ENCODE assay signal across 8 cellular contexts in the genomic region with DNA sequence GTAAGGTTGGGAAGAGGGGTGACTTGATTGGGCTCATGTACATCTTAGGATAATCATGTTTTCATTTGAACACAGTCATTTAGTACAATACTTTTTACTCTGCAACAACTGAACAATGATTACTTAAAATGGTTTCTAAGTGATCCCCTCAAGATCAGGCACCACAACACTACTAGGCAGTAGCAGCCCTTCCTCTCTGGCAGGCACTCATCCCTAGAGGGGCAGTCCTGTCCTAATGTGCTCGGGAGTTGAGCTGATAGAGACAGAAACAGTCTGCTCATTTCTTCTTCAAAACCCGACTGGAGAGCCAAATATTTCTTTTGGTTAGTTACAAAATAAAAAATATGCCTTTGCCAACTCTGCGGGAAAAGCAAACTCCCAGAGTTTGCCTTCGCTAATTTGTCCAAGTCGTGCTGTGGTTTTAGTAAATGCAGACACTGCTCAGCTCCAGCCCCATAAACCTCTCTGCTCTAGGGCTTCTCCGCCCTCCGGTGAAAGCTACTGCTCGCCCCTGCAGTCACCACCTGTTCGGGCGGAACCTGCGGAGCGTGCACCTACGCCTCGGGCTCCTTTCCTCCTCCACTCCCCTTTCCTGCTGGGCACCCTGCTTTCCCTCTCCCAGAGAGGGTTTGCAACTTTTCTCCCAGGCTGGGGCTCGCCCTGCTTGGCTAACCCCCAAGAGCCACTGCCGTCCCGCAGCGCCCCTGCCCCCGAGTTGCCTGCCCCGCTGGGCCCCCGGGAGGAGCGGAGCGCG. TPM values are rescaled to one million over a fixed set of nuclear protein-coding genes. Genes with fewer than 3 reads are reported as not detected.
DNase-seq lines count a peak whose midpoint lies in the region; ATAC-seq and TF ChIP-seq lines count a peak whose summit lies in the region.

No MANE protein-coding gene starts in this region.

- peak overlapping the region; percentile 81 for H3K4me3 ChIP-seq in Caco-2 (ENCODE audit: low read depth, low read length)
- peak overlapping the region; percentile 77 for H3K4me3 ChIP-seq in colonic mucosa
- no peak overlapping the region for H3K4me3 ChIP-seq in mucosa of stomach (ENCODE audit: low read length)
- no peak overlapping the region for H3K4me3 ChIP-seq in CD8-positive, alpha-beta T cell (ENCODE audit: low read depth, low read length)

- POLR2A ChIA-PET in Caco-2 (lab: Charles Lee): interaction anchor here (0.6 kb wide), 1 partner anchor 15 kb away, joined by 8 read pairs; no protein-coding TSS in a partner anchor
- POLR2A ChIA-PET in CD8-positive, alpha-beta T cell (lab: Charles Lee): no interaction called here

- H3K4me1 Mint-ChIP-seq in Caco-2 (ENCODE audit: low read depth, unreplicated experiment): peaks cover 25% of the 10 kb centered on the region
- H3K4me1 Mint-ChIP-seq in CD8-positive, alpha-beta T cell (ENCODE audit: low read depth): peaks cover 6% of the 10 kb centered on the region

- TF ChIP-seq CTCF in Caco-2 (IDR thresholded peaks at IDR 0.05; ENCODE audit: insufficient read depth in 1 of 2, low read depth in 1 of 2, low read length in 1 of 2, severe bottlenecking in 1 of 2, unreplicated experiment in 1 of 2) (no peak), colonic mucosa (IDR thresholded peaks at IDR 0.05) (no peak)
- TF ChIP-seq CTCF in CD8-positive, alpha-beta T cell (IDR thresholded peaks at IDR 0.05): no peak

- H3K27ac Mint-ChIP-seq in Caco-2 (ENCODE audit: unreplicated experiment): no peak overlapping the region
- H3K27ac Mint-ChIP-seq in CD8-positive, alpha-beta T cell: no peak overlapping the region

- H3K27ac ChIP-seq in colonic mucosa: peak overlapping the region; percentile 73
- no peak overlapping the region for H3K27ac ChIP-seq in CD8-positive, alpha-beta T cell (ENCODE audit: low read depth, low read length)

- CTCF ChIA-PET in Caco-2 (lab: Charles Lee): interaction anchor here (0.7 to 0.8 kb wide), 7 partner anchors 50 to 347 kb away, joined by 3 to 8 read pairs (median 3); no protein-coding TSS in a partner anchor
- CTCF ChIA-PET in CD8-positive, alpha-beta T cell (lab: Charles Lee): no interaction called here

- H3K9me3 Mint-ChIP-seq in Caco-2 (ENCODE audit: unreplicated experiment): no peaks in the 10 kb centered on the region
- no peaks in the 10 kb centered on the region for H3K9me3 Mint-ChIP-seq in CD8-positive, alpha-beta T cell

- no peaks in the 10 kb centered on the region for H3K27me3 ChIP-seq in Caco-2 (replicated peaks; ENCODE audit: control insufficient read depth, insufficient read depth, low read length)
- H3K27me3 ChIP-seq in colonic mucosa: no peaks in the 10 kb centered on the region
- peaks cover 58% of the 10 kb centered on the region for H3K27me3 ChIP-seq in mucosa of stomach (ENCODE audit: control insufficient read depth, insufficient read depth, low read length)
- H3K27me3 ChIP-seq in CD8-positive, alpha-beta T cell (ENCODE audit: insufficient read depth, low read length): peaks cover 7% of the 10 kb centered on the region

- peaks cover 6% of the 10 kb centered on the region for H3K27me3 Mint-ChIP-seq in Caco-2 (ENCODE audit: insufficient read depth, unreplicated experiment)
- peaks cover 62% of the 10 kb centered on the region for H3K27me3 Mint-ChIP-seq in CD8-positive, alpha-beta T cell (ENCODE audit: low read depth)

- H3K4me1 ChIP-seq in Caco-2: peaks cover 14% of the 10 kb centered on the region
- H3K4me1 ChIP-seq in colonic mucosa: no peaks in the 10 kb centered on the region
- peaks cover 6% of the 10 kb centered on the region for H3K4me1 ChIP-seq in mucosa of stomach (ENCODE audit: control insufficient read depth, insufficient read depth, low read length)
- H3K4me1 ChIP-seq in CD8-positive, alpha-beta T cell (ENCODE audit: insufficient read depth, low read length): no peaks in the 10 kb centered on the region

- peak; percentile 35 for ATAC-seq in GM21390 (IDR thresholded peaks at IDR 0.05; ENCODE audit: unreplicated experiment)
- no peak for ATAC-seq in HG02970 (IDR thresholded peaks at IDR 0.05; ENCODE audit: low FRiP score, unreplicated experiment)
- no peak for ATAC-seq in CD8-positive, alpha-beta T cell

- H3K36me3 Mint-ChIP-seq in Caco-2 (ENCODE audit: insufficient read depth, unreplicated experiment): peaks cover 8% of the 10 kb centered on the region
- no peaks in the 10 kb centered on the region for H3K36me3 Mint-ChIP-seq in CD8-positive, alpha-beta T cell

- intact Hi-C loops in Caco-2 (cut with micrococcal nuclease; ENCODE audit: unreplicated experiment) (loop anchor here (5.0 to 10.0 kb wide), 3 partner anchors 160 to 308 kb away; no protein-coding TSS in a partner anchor), colonic mucosa (cut with DNase I) (no loop called here)
- intact Hi-C loops in CD8-positive, alpha-beta T cell (cut with DNase I, micrococcal nuclease): no loop called here

- peak in 1 of 2 experiments; percentile 64 for DNase-seq in Caco-2
- peak; percentile 65 for DNase-seq in LoVo (ENCODE audit: low spot score)
- DNase-seq in colonic mucosa: peak; percentile 66
- DNase-seq in CD8-positive, alpha-beta T cell: no peak
- DNase-seq in SKM-1 treated with dmso at 0.1 percent for 144 hours (lab: John Stamatoyannopoulos, UW; ENCODE audit: unreplicated experiment): no peak

- peak overlapping the region; percentile 63 for H3K4me3 Mint-ChIP-seq in Caco-2 (ENCODE audit: unreplicated experiment)
- no peak overlapping the region for H3K4me3 Mint-ChIP-seq in CD8-positive, alpha-beta T cell

- H3K9ac ChIP-seq in colonic mucosa (ENCODE audit: low read depth in 2 of 2, low read length in 2 of 2): peak overlapping the region; percentile 78 to 79
- H3K9ac ChIP-seq in mucosa of stomach (ENCODE audit: low read length): peak overlapping the region; percentile 24

- H3K36me3 ChIP-seq in Caco-2 (ENCODE audit: control insufficient read depth, insufficient read depth, low read length) (no peaks in the 10 kb centered on the region), colonic mucosa (no peaks in the 10 kb centered on the region), mucosa of stomach (ENCODE audit: control insufficient read depth, insufficient read depth, low read length) (no peaks in the 10 kb centered on the region)
- no peaks in the 10 kb centered on the region for H3K36me3 ChIP-seq in CD8-positive, alpha-beta T cell (ENCODE audit: insufficient read depth, low read length)

- H3K9me3 ChIP-seq in Caco-2 (no peaks in the 10 kb centered on the region), colonic mucosa (no peaks in the 10 kb centered on the region), mucosa of stomach (ENCODE audit: control insufficient read depth, low read length) (no peaks in the 10 kb centered on the region)
- H3K9me3 ChIP-seq in CD8-positive, alpha-beta T cell (ENCODE audit: low read length): no peaks in the 10 kb centered on the region

- no TSS peak for BruUV-seq in Caco-2 (replicated peaks; lab: Mats Ljungman, UMichigan)

RNA-seq across cellular contexts. Expression of a gene that starts 0.5 kb away (rescaled TPM):
- total RNA-seq in Caco-2 (2022): 41.8 and 42.1 TPM in 2 replicates
- 10 to 100 TPM; 30.9 to 39.1 TPM for total RNA-seq in colonic mucosa
- total RNA-seq in CD8-positive, alpha-beta T cell: not detected

Comparison
In these comparisons a context has a peak if more than half of its experiments do, and no peak if none do; other contexts are left out.
1. DNase-seq: peak in LoVo (single experiment) and colonic mucosa (single experiment); none in CD8-positive, alpha-beta T cell (0 of 7) and SKM-1 treated with dmso at 0.1 percent for 144 hours (single experiment).
2. H3K4me3 ChIP-seq: peak in Caco-2 (single experiment) and colonic mucosa (single experiment); none in mucosa of stomach (single experiment) and CD8-positive, alpha-beta T cell (single experiment).
3. RNA of a gene that starts 0.5 kb away (total RNA-seq): 41.8 to 42.1 TPM in Caco-2 and 30.9 to 39.1 TPM in colonic mucosa; not detected in CD8-positive, alpha-beta T cell; every median in the first group is over 10 times any median in the second.